Comparison of ENCODE assay signal across 18 cellular contexts in the genomic region with DNA sequence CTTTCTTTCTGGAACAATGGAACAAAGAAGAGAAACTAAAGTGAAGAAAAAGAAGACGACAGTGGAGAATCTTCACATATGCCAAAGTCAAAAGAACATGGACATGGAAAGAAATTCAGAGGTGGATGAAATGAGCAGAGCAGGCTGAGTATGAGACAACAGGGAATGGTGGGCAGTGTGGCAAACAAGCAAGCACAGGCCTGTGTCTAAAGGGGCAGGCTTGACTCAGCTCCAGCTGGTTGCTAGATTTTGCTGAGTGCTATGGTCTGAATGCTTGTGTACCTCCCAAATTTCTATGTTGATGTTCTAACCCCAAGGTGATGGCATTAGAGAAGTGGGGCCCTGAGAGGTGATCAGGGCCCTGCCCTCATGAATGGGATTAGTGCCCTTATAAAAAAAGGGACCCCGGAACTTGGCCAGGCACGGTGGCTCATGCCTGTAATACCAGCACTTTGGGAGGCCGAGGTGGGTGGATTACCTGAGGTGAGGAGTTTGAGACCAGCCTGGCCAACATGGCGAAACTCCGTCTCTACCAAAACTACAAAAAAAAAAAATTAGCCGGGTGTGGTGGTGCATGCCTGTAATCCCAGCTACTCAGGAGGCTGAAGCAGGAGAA. TPM values are rescaled to one million over a fixed set of nuclear protein-coding genes. Genes with fewer than 3 reads are reported as not detected.
A peak's percentile ranks its signal among the peaks of the same experiment; 100 is the strongest.
DNase-seq lines count a peak whose midpoint lies in the region; ATAC-seq and TF ChIP-seq lines count a peak whose summit lies in the region.
"Had no signal": no experiment of that assay in that cellular context is flagged by ENCODE, and none has a peak within 500 bp of the region (broad histone marks: within the 10 kb centered on the region; RNA-seq: fewer than 3 reads in every experiment).

No MANE protein-coding gene starts in this region.

- peak overlapping the region; percentile 6 for H3K18ac ChIP-seq in mesendoderm (ENCODE audit: low read length)

- ATAC-seq in left cardiac atrium (no peak), HG02571 (IDR thresholded peaks at IDR 0.05; ENCODE audit: unreplicated experiment) (no peak)
- ATAC-seq: activated T-cell treated with anti-CD3 and anti-CD28 coated beads, Interleukin-2, amount 50 U/mL, for 4 hours; T-helper 17 cell had no signal

- H3K9me3 ChIP-seq in left ventricle myocardium inferior (replicated peaks) (no peaks in the 10 kb centered on the region), A673 (ENCODE audit: low read depth, low read length, poor library complexity, severe bottlenecking) (no peaks in the 10 kb centered on the region), WERI-Rb-1 (ENCODE audit: severe bottlenecking) (no peaks in the 10 kb centered on the region)
- H3K9me3 ChIP-seq: HAP-1, MG63 had no signal

- H4K5ac ChIP-seq in mesendoderm (ENCODE audit: low read length), result no peak overlapping the region

- H3K27ac Mint-ChIP-seq in activated T-helper 2 cell treated with anti-CD3 and anti-CD28 coated beads, Interferon-gamma antibody, Interleukin-2, Interleukin-4, amounts not matched to agents 10 μg/mL and 5 μg/mL and 100 μg/mL, durations not matched to agents 14 hours and 24 hours and 36 hours, result peak overlapping the region; percentile 57
- H3K27ac Mint-ChIP-seq in CD14-positive monocyte, result peak overlapping the region in 2 of 7 donors; percentile 2 to 14
- H3K27ac Mint-ChIP-seq: T-helper 17 cell had no signal

- H3K4me1 ChIP-seq in left ventricle myocardium inferior, result peaks cover 63% of the 10 kb centered on the region
- H3K4me1 ChIP-seq in mesendoderm (ENCODE audit: control insufficient read depth, low read depth, low read length), result peaks cover 18% of the 10 kb centered on the region
- H3K4me1 ChIP-seq in A673 (ENCODE audit: insufficient read depth, low read length, poor library complexity, severe bottlenecking), result no peaks in the 10 kb centered on the region
- H3K4me1 ChIP-seq: HAP-1 had no signal

- H3K36me3 Mint-ChIP-seq in activated T-helper 2 cell treated with anti-CD3 and anti-CD28 coated beads, Interferon-gamma antibody, Interleukin-2, Interleukin-4, amounts not matched to agents 10 μg/mL and 5 μg/mL and 100 μg/mL, durations not matched to agents 14 hours and 24 hours and 36 hours (ENCODE audit: low read depth), result peaks cover 55% of the 10 kb centered on the region
- H3K36me3 Mint-ChIP-seq in CD14-positive monocyte, result peaks cover 57 to 94% of the 10 kb centered on the region in 2 donors

- CTCF ChIA-PET in A673 (lab: Charles Lee), result no interaction called here

- H3K4me3 Mint-ChIP-seq in activated T-helper 2 cell treated with anti-CD3 and anti-CD28 coated beads, Interferon-gamma antibody, Interleukin-2, Interleukin-4, amounts not matched to agents 10 μg/mL and 5 μg/mL and 100 μg/mL, durations not matched to agents 14 hours and 24 hours and 36 hours (ENCODE audit: low read depth), result no peak overlapping the region
- no peak overlapping the region for H3K4me3 Mint-ChIP-seq in CD14-positive monocyte
- H3K4me3 Mint-ChIP-seq: activated T-cell treated with anti-CD3 and anti-CD28 coated beads, Interleukin-2, amount 50 U/mL, for 4 hours; naive B cell; T-helper 17 cell had no signal

- H3K56ac ChIP-seq in mesendoderm (ENCODE audit: low read length), result no peak overlapping the region

- H3K79me2 ChIP-seq in mesendoderm (ENCODE audit: control insufficient read depth, insufficient read depth, low read length), result peaks cover 23% of the 10 kb centered on the region

- H3K9me3 Mint-ChIP-seq in activated T-helper 2 cell treated with anti-CD3 and anti-CD28 coated beads, Interferon-gamma antibody, Interleukin-2, Interleukin-4, amounts not matched to agents 10 μg/mL and 5 μg/mL and 100 μg/mL, durations not matched to agents 14 hours and 24 hours and 36 hours, result no peaks in the 10 kb centered on the region
- no peaks in the 10 kb centered on the region for H3K9me3 Mint-ChIP-seq in CD14-positive monocyte
- H3K9me3 Mint-ChIP-seq: activated T-cell treated with anti-CD3 and anti-CD28 coated beads, Interleukin-2, amount 50 U/mL, for 4 hours; naive B cell had no signal

- no peak overlapping the region for H2AK5ac ChIP-seq in mesendoderm (ENCODE audit: low read length)

- no peak overlapping the region for H3K4ac ChIP-seq in mesendoderm (ENCODE audit: low read depth, low read length)

- H3K27me3 Mint-ChIP-seq in activated T-helper 2 cell treated with anti-CD3 and anti-CD28 coated beads, Interferon-gamma antibody, Interleukin-2, Interleukin-4, amounts not matched to agents 10 μg/mL and 5 μg/mL and 100 μg/mL, durations not matched to agents 14 hours and 24 hours and 36 hours (ENCODE audit: low read depth), result no peaks in the 10 kb centered on the region
- H3K27me3 Mint-ChIP-seq in CD14-positive monocyte (ENCODE audit: low read depth in 3 of 3), result no peaks in the 10 kb centered on the region
- H3K27me3 Mint-ChIP-seq: naive B cell, T-helper 17 cell had no signal

- peaks cover 9% of the 10 kb centered on the region for H3K79me1 ChIP-seq in mesendoderm (ENCODE audit: low read length)

- H3K4me2 ChIP-seq in mesendoderm (ENCODE audit: low read length), result no peak overlapping the region

- no TSS peak for BruUV-seq in A673 (replicated peaks; lab: Mats Ljungman, UMichigan)

- TF ChIP-seq CTCF in left ventricle myocardium inferior (IDR thresholded peaks at IDR 0.05; ENCODE audit: borderline replicate concordance) (no peak), A673 (conservative IDR thresholded peaks at IDR 0.05; ENCODE audit: low read depth, low read length) (no peak), WERI-Rb-1 (IDR thresholded peaks at IDR 0.05; ENCODE audit: low read depth, low read length) (no peak), CD14-positive monocyte (IDR thresholded peaks at IDR 0.05) (no peak)

- H3K36me3 ChIP-seq in left ventricle myocardium inferior, result peaks cover 56% of the 10 kb centered on the region
- peaks cover 5% of the 10 kb centered on the region for H3K36me3 ChIP-seq in mesendoderm (ENCODE audit: control insufficient read depth, insufficient read depth, low read length)
- H3K36me3 ChIP-seq in A673 (ENCODE audit: insufficient read depth, low read length, poor library complexity, severe bottlenecking), result peaks cover 15% of the 10 kb centered on the region
- H3K36me3 ChIP-seq in WERI-Rb-1, result peaks cover 53% of the 10 kb centered on the region

- H3K9ac ChIP-seq in mesendoderm (ENCODE audit: low read length), result no peak overlapping the region

- no peak overlapping the region for H2BK120ac ChIP-seq in mesendoderm (ENCODE audit: low read depth, low read length)

- DNase-seq in left ventricle myocardium inferior (no peak), left cardiac atrium (no peak), mesendoderm (no peak), A673 (ENCODE audit: low spot score) (no peak), WERI-Rb-1 (no peak), CD14-positive monocyte (ENCODE audit: low spot score) (no peak)
- DNase-seq in activated T-helper 2 cell treated with anti-CD3 and anti-CD28 coated beads, Interferon-gamma antibody, Interleukin-2, Interleukin-4, amounts not matched to agents 10 μg/mL and 5 μg/mL and 100 μg/mL, durations not matched to agents 14 hours and 24 hours and 36 hours (ENCODE audit: low spot score), result no peak
- DNase-seq: activated CD4-positive, CD25-positive, alpha-beta regulatory T cell treated with anti-CD3 and anti-CD28 coated beads, Interleukin-2, amount 50 U/mL, for 72 hours; activated T-cell treated with anti-CD3 and anti-CD28 coated beads, Interleukin-2, amount 50 U/mL, for 4 hours; amygdala; MG63; naive B cell; NCI-H187; NCI-H446 treated with DMSO at 0.1 percent for 48 hours; SHP77; T-helper 17 cell had no signal

- H2BK15ac ChIP-seq in mesendoderm (replicated peaks; ENCODE audit: low read depth), result no peak overlapping the region

- WGBS in mesendoderm (ENCODE audit: extremely low coverage, insufficient coverage, low lambda C conversion rate), result no CpG with 5 or more reads among the region's 7 CpGs

- no peak overlapping the region for H3K23ac ChIP-seq in mesendoderm (ENCODE audit: low read length)

- H4K8ac ChIP-seq in mesendoderm (ENCODE audit: low read depth, low read length), result no peak overlapping the region

- H3K27me3 ChIP-seq in left ventricle myocardium inferior (ENCODE audit: low read depth), result no peaks in the 10 kb centered on the region
- H3K27me3 ChIP-seq in mesendoderm (ENCODE audit: insufficient read depth, low read length, poor library complexity), result no peaks in the 10 kb centered on the region
- H3K27me3 ChIP-seq in A673 (replicated peaks; ENCODE audit: insufficient read depth, low read depth, low read length, poor library complexity), result no peaks in the 10 kb centered on the region
- no peaks in the 10 kb centered on the region for H3K27me3 ChIP-seq in WERI-Rb-1 (ENCODE audit: insufficient read depth, low read depth, severe bottlenecking)
- H3K27me3 ChIP-seq: MG63 had no signal

- POLR2A ChIA-PET in A673 (lab: Charles Lee; ENCODE audit: low non-redundant PET), result interaction anchor here (0.6 kb wide), 1 partner anchor 10 kb away, joined by 3 read pairs; no protein-coding TSS in a partner anchor

- H3K4me3 ChIP-seq in left ventricle myocardium inferior (no peak overlapping the region), mesendoderm (ENCODE audit: low read length) (no peak overlapping the region), A673 (ENCODE audit: low read depth, low read length, poor library complexity, severe bottlenecking) (no peak overlapping the region), WERI-Rb-1 (ENCODE audit: low read depth, low read length) (no peak overlapping the region)
- H3K4me3 ChIP-seq: HAP-1, MG63 had no signal

- no peak overlapping the region for H2BK5ac ChIP-seq in mesendoderm (ENCODE audit: low read length)

- H3K27ac ChIP-seq in left ventricle myocardium inferior (replicated peaks) (peak overlapping the region; percentile 27), mesendoderm (ENCODE audit: low read depth, low read length) (no peak overlapping the region), A673 (ENCODE audit: low read depth, low read length, poor library complexity, severe bottlenecking) (no peak overlapping the region), WERI-Rb-1 (no peak overlapping the region)

- intact Hi-C loops in left ventricle myocardium inferior (cut with micrococcal nuclease) (no loop called here), left cardiac atrium (cut with DNase I) (no loop called here), A673 (cut with micrococcal nuclease; ENCODE audit: unreplicated experiment) (no loop called here), CD14-positive monocyte (cut with micrococcal nuclease) (no loop called here)
- intact Hi-C loops in activated T-helper 2 cell treated with anti-CD3 and anti-CD28 coated beads, Interferon-gamma antibody, Interleukin-2, Interleukin-4, amounts not matched to agents 10 μg/mL and 5 μg/mL and 100 μg/mL, durations not matched to agents 14 hours and 24 hours and 36 hours (cut with micrococcal nuclease), result no loop called here

- peaks cover 34% of the 10 kb centered on the region for H3K4me1 Mint-ChIP-seq in activated T-helper 2 cell treated with anti-CD3 and anti-CD28 coated beads, Interferon-gamma antibody, Interleukin-2, Interleukin-4, amounts not matched to agents 10 μg/mL and 5 μg/mL and 100 μg/mL, durations not matched to agents 14 hours and 24 hours and 36 hours (ENCODE audit: low read depth)
- peaks cover under 1% of the 10 kb centered on the region for H3K4me1 Mint-ChIP-seq in CD14-positive monocyte

RNA-seq across cellular contexts. Expression of a gene that starts 49.6 kb away (rescaled TPM):
- total RNA-seq in left ventricle myocardium inferior, result 37.9 TPM
- total RNA-seq in left cardiac atrium, result 10 to 100 TPM; 22.6 to 27.5 TPM
- total RNA-seq in activated T-helper 2 cell treated with anti-CD3 and anti-CD28 coated beads, Interferon-gamma antibody, Interleukin-2, Interleukin-4, amounts not matched to agents 10 μg/mL and 5 μg/mL and 100 μg/mL, durations not matched to agents 14 hours and 24 hours and 36 hours, result 45.7 and 46.7 TPM in 2 replicates
- polyA plus RNA-seq in mesendoderm (2013, experiment 1 of 2), result 29.6 TPM
- polyA plus RNA-seq in mesendoderm (2013, experiment 2 of 2), result 30.9 TPM
- total RNA-seq in A673 (2021), result 31.3 and 35.2 TPM in 2 replicates
- polyA plus RNA-seq in CD14-positive monocyte, result 1 to 10 TPM; 1.4 to 5.8 TPM
